Comparison of ENCODE assay signal across 8 cellular contexts in genomic region chr11:66081505-66081904, GRCh38.
DNase-seq lines count a peak whose midpoint lies in the region; ATAC-seq and TF ChIP-seq lines count a peak whose summit lies in the region.

No MANE protein-coding gene starts in this region.

- TF ChIP-seq POLR2A in GM18505 (IDR thresholded peaks at IDR 0.05; ENCODE audit: borderline replicate concordance, extremely low read depth, insufficient read depth, insufficient read length) (peak; percentile 45), Raji (IDR thresholded peaks at IDR 0.05; ENCODE audit: insufficient read depth, low read depth, low read length) (0 out of 2 replicates have a peak, but pooled peaks have one; percentile 12)

- DNase-seq in activated naive CD4-positive, alpha-beta T cell treated with anti-CD3 and anti-CD28 coated beads, Interleukin-2, amount 50 U/mL, for 16 hours = peak; percentile 53
- DNase-seq in iPS-NIHi11 (ENCODE audit: low spot score) (peak; percentile 18), GOT3 (lab: John Stamatoyannopoulos, UW) (no peak)
- DNase-seq in stimulated activated CD8-positive, alpha-beta memory T cell treated with anti-CD3 and anti-CD28 coated beads, Interleukin-15, amount 100 ng/mL, for 48 hours (ENCODE audit: low read depth in 2 of 2) = peak; percentile 38 to 39

- ATAC-seq in GM18505 (IDR thresholded peaks at IDR 0.05; ENCODE audit: unreplicated experiment) (peak; percentile 62), HG03521 (IDR thresholded peaks at IDR 0.05; ENCODE audit: unreplicated experiment) (peak; percentile 64), GM21360 (IDR thresholded peaks at IDR 0.05; ENCODE audit: unreplicated experiment) (no peak)
